ENCODE assay signal across 1 cellular context in genomic region chr22:50582562-50583293, GRCh38.
TF ChIP-seq lines count a peak whose summit lies in the region.

A gene with protein sequence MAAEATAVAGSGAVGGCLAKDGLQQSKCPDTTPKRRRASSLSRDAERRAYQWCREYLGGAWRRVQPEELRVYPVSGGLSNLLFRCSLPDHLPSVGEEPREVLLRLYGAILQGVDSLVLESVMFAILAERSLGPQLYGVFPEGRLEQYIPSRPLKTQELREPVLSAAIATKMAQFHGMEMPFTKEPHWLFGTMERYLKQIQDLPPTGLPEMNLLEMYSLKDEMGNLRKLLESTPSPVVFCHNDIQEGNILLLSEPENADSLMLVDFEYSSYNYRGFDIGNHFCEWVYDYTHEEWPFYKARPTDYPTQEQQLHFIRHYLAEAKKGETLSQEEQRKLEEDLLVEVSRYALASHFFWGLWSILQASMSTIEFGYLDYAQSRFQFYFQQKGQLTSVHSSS (minus strand): TSS chr22:50582849. CDS start chr22:50582781, 68 bp downstream.

TF ChIP-seq in HEK293, 187 proteins besides CTCF, POLR2A, EP300 and RAD21 (continued from another document and continues in another):
- TF ChIP-seq ZNF585B (tag by site-specific recombination; IDR thresholded peaks at IDR 0.05) (no peak), PBX3 (CRISPR knock-in tag; IDR thresholded peaks at IDR 0.05) (peak; percentile 70), ZNF580 (tag by site-specific recombination; IDR thresholded peaks at IDR 0.05) (0 out of 2 replicates have a peak, but pooled peaks have one; percentile 52), ZNF280D (tag by site-specific recombination; IDR thresholded peaks at IDR 0.05) (no peak), SCRT2 (tag by site-specific recombination; IDR thresholded peaks at IDR 0.05) (no peak), ZNF776 (tag by site-specific recombination; IDR thresholded peaks at IDR 0.05; ENCODE audit: borderline replicate concordance) (no peak), ZFHX2 (tag by site-specific recombination; conservative IDR thresholded peaks at IDR 0.05) (no peak), PATZ1 (tag by site-specific recombination; IDR thresholded peaks at IDR 0.05) (0 out of 2 replicates have a peak, but pooled peaks have one; percentile 42), AEBP2 (tag by site-specific recombination; IDR thresholded peaks at IDR 0.05; ENCODE audit: borderline replicate concordance) (no peak), ZNF768 (tag by site-specific recombination; IDR thresholded peaks at IDR 0.05) (no peak), ZNF843 (tag by site-specific recombination; IDR thresholded peaks at IDR 0.05) (no peak), SP7 (tag by site-specific recombination; IDR thresholded peaks at IDR 0.05) (peak; percentile 37), ZNF19 (tag by site-specific recombination; IDR thresholded peaks at IDR 0.05; ENCODE audit: low read depth) (no peak), HOXC10 (CRISPR knock-in tag; IDR thresholded peaks at IDR 0.05) (no peak), ZNF174 (tag by site-specific recombination; IDR thresholded peaks at IDR 0.05) (no peak), TCF7L2 (IDR thresholded peaks at IDR 0.05; ENCODE audit: borderline replicate concordance, low read depth, low read length) (no peak), ZNF510 (tag by site-specific recombination; IDR thresholded peaks at IDR 0.05; ENCODE audit: insufficient replicate concordance) (no peak), ZNF366 (tag by site-specific recombination; conservative IDR thresholded peaks at IDR 0.05) (no peak), SP2 (tag by site-specific recombination; IDR thresholded peaks at IDR 0.05) (peak; percentile 86), YY2 (tag by site-specific recombination; IDR thresholded peaks at IDR 0.05) (peak; percentile 81), ZFP69B (tag by site-specific recombination; IDR thresholded peaks at IDR 0.05) (peak; percentile 46; the same call in 1 of the 2 replicates), ZNF335 (tag by site-specific recombination; conservative IDR thresholded peaks at IDR 0.05) (peak; percentile 97), ZNF398 (tag by site-specific recombination; IDR thresholded peaks at IDR 0.05) (no peak; the same call in 1 of the 2 replicates), ZNF610 (tag by site-specific recombination; IDR thresholded peaks at IDR 0.05; ENCODE audit: borderline replicate concordance) (peak; percentile 34), PRDM6 (tag by site-specific recombination; IDR thresholded peaks at IDR 0.05) (no peak), ZBTB48 (tag by site-specific recombination; IDR thresholded peaks at IDR 0.05) (no peak), ZNF394 (tag by site-specific recombination; IDR thresholded peaks at IDR 0.05; ENCODE audit: borderline replicate concordance) (no peak), ZBTB1 (tag by site-specific recombination; IDR thresholded peaks at IDR 0.05) (peak; percentile 23; the same call in 1 of the 2 replicates), ZNF112 (tag by site-specific recombination; IDR thresholded peaks at IDR 0.05) (no peak), ZSCAN5A (tag by site-specific recombination; IDR thresholded peaks at IDR 0.05) (peak; percentile 38; the same call in 1 of the 2 replicates), MYNN (tag by site-specific recombination; IDR thresholded peaks at IDR 0.05; ENCODE audit: borderline replicate concordance) (no peak), ZNF138 (tag by site-specific recombination; IDR thresholded peaks at IDR 0.05; ENCODE audit: borderline replicate concordance) (no peak), RBAK (tag by site-specific recombination; IDR thresholded peaks at IDR 0.05) (no peak), ZNF248 (tag by site-specific recombination; IDR thresholded peaks at IDR 0.05) (no peak), GFI1B (tag by site-specific recombination; IDR thresholded peaks at IDR 0.05) (no peak), ZNF239 (tag by site-specific recombination; IDR thresholded peaks at IDR 0.05) (no peak), ZBTB7A (tag by site-specific recombination; IDR thresholded peaks at IDR 0.05; ENCODE audit: low read depth) (no peak)
- TF ChIP-seq, protein P1, sequence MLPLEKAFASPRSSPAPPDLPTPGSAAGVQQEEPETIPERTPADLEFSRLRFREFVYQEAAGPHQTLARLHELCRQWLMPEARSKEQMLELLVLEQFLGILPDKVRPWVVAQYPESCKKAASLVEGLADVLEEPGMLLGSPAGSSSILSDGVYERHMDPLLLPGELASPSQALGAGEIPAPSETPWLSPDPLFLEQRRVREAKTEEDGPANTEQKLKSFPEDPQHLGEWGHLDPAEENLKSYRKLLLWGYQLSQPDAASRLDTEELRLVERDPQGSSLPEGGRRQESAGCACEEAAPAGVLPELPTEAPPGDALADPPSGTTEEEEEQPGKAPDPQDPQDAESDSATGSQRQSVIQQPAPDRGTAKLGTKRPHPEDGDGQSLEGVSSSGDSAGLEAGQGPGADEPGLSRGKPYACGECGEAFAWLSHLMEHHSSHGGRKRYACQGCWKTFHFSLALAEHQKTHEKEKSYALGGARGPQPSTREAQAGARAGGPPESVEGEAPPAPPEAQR (tag by site-specific recombination; IDR thresholded peaks at IDR 0.05) = no peak
- TF ChIP-seq, protein P2, sequence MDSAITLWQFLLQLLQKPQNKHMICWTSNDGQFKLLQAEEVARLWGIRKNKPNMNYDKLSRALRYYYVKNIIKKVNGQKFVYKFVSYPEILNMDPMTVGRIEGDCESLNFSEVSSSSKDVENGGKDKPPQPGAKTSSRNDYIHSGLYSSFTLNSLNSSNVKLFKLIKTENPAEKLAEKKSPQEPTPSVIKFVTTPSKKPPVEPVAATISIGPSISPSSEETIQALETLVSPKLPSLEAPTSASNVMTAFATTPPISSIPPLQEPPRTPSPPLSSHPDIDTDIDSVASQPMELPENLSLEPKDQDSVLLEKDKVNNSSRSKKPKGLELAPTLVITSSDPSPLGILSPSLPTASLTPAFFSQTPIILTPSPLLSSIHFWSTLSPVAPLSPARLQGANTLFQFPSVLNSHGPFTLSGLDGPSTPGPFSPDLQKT (IDR thresholded peaks at IDR 0.05; ENCODE audit: borderline replicate concordance, low read depth, low read length) = 0 out of 2 replicates have a peak, but pooled peaks have one; percentile 73
- TF ChIP-seq, protein P3, sequence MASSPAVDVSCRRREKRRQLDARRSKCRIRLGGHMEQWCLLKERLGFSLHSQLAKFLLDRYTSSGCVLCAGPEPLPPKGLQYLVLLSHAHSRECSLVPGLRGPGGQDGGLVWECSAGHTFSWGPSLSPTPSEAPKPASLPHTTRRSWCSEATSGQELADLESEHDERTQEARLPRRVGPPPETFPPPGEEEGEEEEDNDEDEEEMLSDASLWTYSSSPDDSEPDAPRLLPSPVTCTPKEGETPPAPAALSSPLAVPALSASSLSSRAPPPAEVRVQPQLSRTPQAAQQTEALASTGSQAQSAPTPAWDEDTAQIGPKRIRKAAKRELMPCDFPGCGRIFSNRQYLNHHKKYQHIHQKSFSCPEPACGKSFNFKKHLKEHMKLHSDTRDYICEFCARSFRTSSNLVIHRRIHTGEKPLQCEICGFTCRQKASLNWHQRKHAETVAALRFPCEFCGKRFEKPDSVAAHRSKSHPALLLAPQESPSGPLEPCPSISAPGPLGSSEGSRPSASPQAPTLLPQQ (tag by site-specific recombination; IDR thresholded peaks at IDR 0.05) = peak; percentile 77
